In genomic region chr2:172198361-172198760, GRCh38 we compare ENCODE assay signal across 31 cellular contexts.
"Had no signal": no experiment of that assay in that cellular context is flagged by ENCODE, and none has a peak within 500 bp of the region (broad histone marks: within the 10 kb centered on the region; RNA-seq: fewer than 3 reads in every experiment).

No MANE protein-coding gene starts in this region.

- H3K4me1 ChIP-seq: Peyer's patch had no signal

- H3K36me3 ChIP-seq: brain microvascular endothelial cell, cardiac muscle cell, Peyer's patch had no signal

- H3K27ac ChIP-seq: brain microvascular endothelial cell, cardiac muscle cell, VCaP had no signal

- H3K4me3 ChIP-seq: cardiac muscle cell, Peyer's patch had no signal

- DNase-seq: activated B cell treated with CpG ODN at 0.5 μM for 24 hours; activated CD4-positive, alpha-beta memory T cell treated with anti-CD3 and anti-CD28 coated beads, Interleukin-2, amount 10 ng/mL, durations not matched to agents 7 days and 5 days; activated CD4-positive, alpha-beta T cell treated with anti-CD3 and anti-CD28 coated beads for 48 hours; activated CD4-positive, CD25-positive, alpha-beta regulatory T cell treated with anti-CD3 and anti-CD28 coated beads, Interleukin-2, amount 50 U/mL, for 72 hours; activated CD8-positive, alpha-beta memory T cell treated with anti-CD3 and anti-CD28 coated beads for 24 hours; activated CD8-positive, alpha-beta memory T cell treated with anti-CD3 and anti-CD28 coated beads, Interleukin-2, amount 10 ng/mL, durations not matched to agents 7 days and 5 days; activated CD8-positive, alpha-beta memory T cell treated with anti-CD3 and anti-CD28 coated beads, Interleukin-2, amount 50 U/mL, for 48 hours; activated effector memory CD4-positive, alpha-beta T cell treated with Interleukin-2 at 50 U/mL for 16 hours; activated naive CD4-positive, alpha-beta T cell treated with anti-CD3 and anti-CD28 coated beads, Interleukin-2, amount 50 U/mL, for 16 hours; activated naive CD8-positive, alpha-beta T cell treated with anti-CD3 and anti-CD28 coated beads for 36 hours; activated T-cell treated with anti-CD3 and anti-CD28 coated beads, Interleukin-2, amount 50 U/mL, for 48 hours; amniotic stem cell; aorta; brain microvascular endothelial cell; Kasumi-1; MM.1S; NCI-H1092; NCI-H1436 treated with DMSO at 0.1 percent for 48 hours; NCI-H1694 treated with DMSO at 0.1 percent for 48 hours; NCI-H2029; NCI-H345; NCI-H524 treated with DMSO at 0.1 percent for 48 hours; PC-3; Peyer's patch; RPMI8226; SIG-M5; T-helper 1 cell; T-helper 2 cell; T-helper 9 cell had no signal

- H3K27me3 ChIP-seq: brain microvascular endothelial cell, cardiac muscle cell, Peyer's patch had no signal
